In genomic region chr18:67520276-67521035, GRCh38 we compare ENCODE assay signal across 16 cellular contexts. TPM values are rescaled to one million over a fixed set of nuclear protein-coding genes. Genes with fewer than 3 reads are reported as not detected.
DNase-seq lines count a peak whose midpoint lies in the region; ATAC-seq, FAIRE-seq and TF ChIP-seq lines count a peak whose summit lies in the region.
"Had no signal": no experiment of that assay in that cellular context is flagged by ENCODE, and none has a peak within 500 bp of the region (broad histone marks: within the 10 kb centered on the region; RNA-seq: fewer than 3 reads in every experiment).

No MANE protein-coding gene starts in this region.

- H3K4me3 ChIP-seq in BJ (ENCODE audit: low read depth, low read length) (no peak overlapping the region), astrocyte of the cerebellum (ENCODE audit: low read depth, low read length) (no peak overlapping the region), fibroblast of villous mesenchyme (ENCODE audit: low read depth, low read length) (no peak overlapping the region), stomach (no peak overlapping the region)
- H3K4me3 ChIP-seq: BLaER1 treated with 17β-estradiol and CSF1 and Interleukin-3, amounts not matched to agents 10 nM and 100 nM had no signal

- intact Hi-C loops in stomach (cut with DNase I; ENCODE audit: low total_unique reads): no loop called here

- WGBS in stomach, 5 donors: 61 to 80% (median 74%) methylated on average over 2 of the region's 2 CpGs

- peaks cover 6 to 39% (median 23%) of the 10 kb centered on the region in 4 donors for H3K4me1 ChIP-seq in stomach
- peaks cover 2% of the 10 kb centered on the region for H3K4me1 ChIP-seq in foreskin keratinocyte

- no peaks in the 10 kb centered on the region for H3K9me3 ChIP-seq in stomach
- H3K9me3 ChIP-seq: BLaER1 treated with 17β-estradiol and CSF1 and Interleukin-3, amounts not matched to agents 10 nM and 100 nM had no signal

- peak overlapping the region in 3 of 5 donors; percentile 34 to 53 (median 36) for H3K27ac ChIP-seq in stomach
- no peak overlapping the region for H3K27ac ChIP-seq in foreskin keratinocyte
- H3K27ac ChIP-seq: BLaER1 treated with 17β-estradiol and CSF1 and Interleukin-3, amounts not matched to agents 10 nM and 100 nM; brain microvascular endothelial cell; parathyroid adenoma; WERI-Rb-1 had no signal

- FAIRE-seq in HTR-8/SVneo (lab: Jason Lieb, UNC): no peak

- no peak for TF ChIP-seq EP300 in stomach (IDR thresholded peaks at IDR 0.05)

- no peak for TF ChIP-seq CTCF in BJ (IDR thresholded peaks at IDR 0.05; ENCODE audit: insufficient read depth, low read depth, low read length)
- TF ChIP-seq CTCF in astrocyte of the cerebellum (IDR thresholded peaks at IDR 0.05; ENCODE audit: low read depth, low read length, missing control alignments): no peak
- no peak for TF ChIP-seq CTCF in fibroblast of villous mesenchyme (IDR thresholded peaks at IDR 0.05; ENCODE audit: insufficient read depth, low read depth, low read length)
- no peak for TF ChIP-seq CTCF in stomach (IDR thresholded peaks at IDR 0.05)
- no peak for TF ChIP-seq CTCF in foreskin keratinocyte (conservative IDR thresholded peaks at IDR 0.05)

- H3K27me3 ChIP-seq in BJ (ENCODE audit: control insufficient read depth, insufficient read depth, low read length): no peaks in the 10 kb centered on the region
- H3K27me3 ChIP-seq in stomach: no peaks in the 10 kb centered on the region
- H3K27me3 ChIP-seq in foreskin keratinocyte: no peaks in the 10 kb centered on the region
- H3K27me3 ChIP-seq: brain microvascular endothelial cell had no signal

- ATAC-seq in foreskin keratinocyte: no peak
- ATAC-seq: Panc1 had no signal

- in situ Hi-C loops in astrocyte of the cerebellum (cut with HindIII; ENCODE audit: low sequenced_read_pairs): no loop called here

- POLR2A ChIA-PET in BJ (lab: Charles Lee): interaction anchor here (0.5 to 0.6 kb wide), 2 partner anchors 269 to 1140 kb away, joined by 4 read pairs; no protein-coding TSS in a partner anchor

- TF ChIP-seq POLR2A in stomach (IDR thresholded peaks at IDR 0.05): no peak

- no peaks in the 10 kb centered on the region for H3K36me3 ChIP-seq in BJ (ENCODE audit: control insufficient read depth, insufficient read depth, low read length)
- H3K36me3 ChIP-seq in stomach: no peaks in the 10 kb centered on the region
- H3K36me3 ChIP-seq: BLaER1 treated with 17β-estradiol and CSF1 and Interleukin-3, amounts not matched to agents 10 nM and 100 nM; brain microvascular endothelial cell; WERI-Rb-1 had no signal

- CTCF ChIA-PET in BJ (lab: Yijun Ruan, JAX): interaction anchor here (0.6 kb wide), 2 partner anchors 57 to 748 kb away, joined by 3 read pairs; no protein-coding TSS in a partner anchor

- peak; percentile 56 for DNase-seq in BJ (ENCODE audit: low read depth)
- peak; percentile 57 for DNase-seq in astrocyte of the cerebellum (ENCODE audit: low read depth)
- peak; percentile 96 for DNase-seq in fibroblast of villous mesenchyme (ENCODE audit: low read depth)
- DNase-seq in stomach: no peak
- DNase-seq in foreskin keratinocyte: no peak
- no peak for DNase-seq in HTR-8/SVneo (ENCODE audit: insufficient read length, low spot score)
- DNase-seq in NCI-H526 (lab: John Stamatoyannopoulos, UW): no peak
- DNase-seq in SW 1271 (lab: John Stamatoyannopoulos, UW): no peak
- DNase-seq: activated gamma-delta T cell; effector CD4-positive, alpha-beta T cell; NCI-H187 treated with DMSO at 0.1 percent for 48 hours; WERI-Rb-1 had no signal

RNA-seq across cellular contexts. Expression of gene DSEL, which starts 3.9 kb away (rescaled TPM):
- polyA plus RNA-seq in BJ (2011; rRNA removed) (19.9 and 44.5 TPM in 2 replicates), stomach (under 1 TPM; 0.78 to 0.93 (median 0.92) TPM), foreskin keratinocyte (0.95 and 1.1 TPM in 2 replicates)
- 59.5 and 63.4 TPM in 2 replicates for polyA minus RNA-seq in BJ (2011; rRNA and poly(A)+ RNA removed)
- total RNA-seq in fibroblast of villous mesenchyme (101 and 218 TPM in 2 replicates), stomach (10 to 100 TPM in 1 of 5 donors, 1 to 10 TPM in 4; 3.5 to 23.9 (median 6.2) TPM), foreskin keratinocyte (4.3 and 5.0 TPM in 2 replicates)

Comparison
In these comparisons a context has a peak if more than half of its experiments do, and no peak if none do; other contexts are left out.
1. DNase-seq: peak in BJ (single experiment), astrocyte of the cerebellum (single experiment) and fibroblast of villous mesenchyme (single experiment); none in stomach (single experiment), foreskin keratinocyte (0 of 2), HTR-8/SVneo (single experiment), NCI-H526 (0 of 2) and SW 1271 (0 of 2).